27 cellular contexts compared by ENCODE assay signal in the genomic region with DNA sequence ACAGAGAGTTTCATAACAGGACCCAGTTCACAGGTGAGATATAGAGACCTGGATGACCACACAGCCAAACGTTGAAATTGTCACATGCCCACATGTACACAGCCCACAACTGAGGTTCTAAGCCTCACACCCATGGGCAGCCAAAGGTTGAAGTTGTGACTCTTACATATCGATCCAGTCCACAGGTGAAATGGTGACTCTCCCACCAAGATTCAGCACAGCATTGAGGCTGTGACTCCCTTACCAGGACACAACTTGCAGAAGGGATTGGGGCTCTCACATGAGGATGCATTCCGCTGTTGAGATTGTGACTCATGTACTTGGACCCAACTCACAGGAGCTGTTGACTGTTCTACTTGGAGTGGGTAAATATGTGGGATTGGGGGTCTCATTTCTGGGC.
"Had no signal": no experiment of that assay in that cellular context is flagged by ENCODE, and none has a peak within 500 bp of the region (broad histone marks: within the 10 kb centered on the region; RNA-seq: fewer than 3 reads in every experiment).

No MANE protein-coding gene starts in this region.

- ATAC-seq: stimulated activated effector memory CD8-positive, alpha-beta T cell treated with anti-CD3 and anti-CD28 coated beads, Interleukin-12 subunit alpha, Interleukin-12 subunit beta, amount 100 ng/mL, for 72 hours; stimulated activated memory B cell treated with anti-CD40 and anti-IgM and Interleukin-4, amounts not matched to agents 10 μg/mL and 1 μg/mL and 100 μg/mL, for 72 hours; stimulated activated naive B cell treated with anti-CD40 and anti-IgM and Interleukin-4, amounts not matched to agents 10 μg/mL and 1 μg/mL and 100 μg/mL, for 72 hours; stimulated activated naive CD8-positive, alpha-beta T cell treated with anti-CD3 and anti-CD28 coated beads, Interleukin-15, amount 100 ng/mL, for 72 hours; stimulated activated naive CD8-positive, alpha-beta T cell treated with anti-CD3 and anti-CD28 coated beads, Interleukin-15, Interleukin-2, amounts not matched to agents 100 U/mL and 50 U/mL, for 24 hours; upper lobe of right lung had no signal

- H3K36me3 ChIP-seq: stomach, suprapubic skin, thoracic aorta, thyroid gland, tibial artery, tibial nerve, transverse colon, upper lobe of left lung, upper lobe of right lung, uterus had no signal

- H3K27ac ChIP-seq: stomach, suprapubic skin, testis, thoracic aorta, thyroid gland, tibial artery, tibial nerve, transverse colon, upper lobe of left lung, upper lobe of right lung, uterus had no signal

- H3K4me1 ChIP-seq: stomach, testis, thyroid gland, tibial artery, tibial nerve, transverse colon, upper lobe of left lung, upper lobe of right lung, uterus had no signal

- H3K27me3 ChIP-seq: stomach, suprapubic skin, testis, thyroid gland, tibial artery, tibial nerve, transverse colon, upper lobe of left lung, upper lobe of right lung, uterus had no signal

- H3K4me3 ChIP-seq: stomach, suprapubic skin, testis, thoracic aorta, thyroid gland, tibial artery, tibial nerve, transverse colon, upper lobe of left lung, upper lobe of right lung, uterus had no signal

- H3K9me3 ChIP-seq: suprapubic skin, testis, thoracic aorta, thyroid gland, tibial artery, upper lobe of left lung, upper lobe of right lung, uterus had no signal

- H3K4me3 Mint-ChIP-seq: stimulated activated effector memory CD8-positive, alpha-beta T cell treated with anti-CD3 and anti-CD28 coated beads, Interleukin-12 subunit alpha, Interleukin-12 subunit beta, amount 100 ng/mL, for 72 hours; stimulated activated memory B cell treated with anti-CD40 and anti-IgM and Interleukin-4, amounts not matched to agents 10 μg/mL and 1 μg/mL and 100 μg/mL, for 72 hours; stimulated activated naive B cell treated with anti-CD40 and anti-IgM and Interleukin-4, amounts not matched to agents 10 μg/mL and 1 μg/mL and 100 μg/mL, for 72 hours; stimulated activated naive CD8-positive, alpha-beta T cell treated with anti-CD3 and anti-CD28 coated beads, Interleukin-15, amount 100 ng/mL, for 72 hours; stimulated activated naive CD8-positive, alpha-beta T cell treated with anti-CD3 and anti-CD28 coated beads, Interleukin-15, Interleukin-2, amounts not matched to agents 100 ng/mL and 50 ng/mL, for 24 hours; type B pancreatic cell had no signal

- H3K27me3 Mint-ChIP-seq: stimulated activated memory B cell treated with anti-CD40 and anti-IgM and Interleukin-4, amounts not matched to agents 10 μg/mL and 1 μg/mL and 100 μg/mL, for 72 hours; stimulated activated naive B cell treated with anti-CD40 and anti-IgM and Interleukin-4, amounts not matched to agents 10 μg/mL and 1 μg/mL and 100 μg/mL, for 72 hours; stimulated activated naive CD8-positive, alpha-beta T cell treated with anti-CD3 and anti-CD28 coated beads, Interleukin-15, amount 100 ng/mL, for 72 hours; stimulated activated naive CD8-positive, alpha-beta T cell treated with anti-CD3 and anti-CD28 coated beads, Interleukin-15, Interleukin-2, amounts not matched to agents 100 ng/mL and 50 ng/mL, for 24 hours; type B pancreatic cell had no signal

- H3K4me1 Mint-ChIP-seq: stimulated activated effector memory CD8-positive, alpha-beta T cell treated with anti-CD3 and anti-CD28 coated beads, Interleukin-12 subunit alpha, Interleukin-12 subunit beta, amount 100 ng/mL, for 72 hours; stimulated activated memory B cell treated with anti-CD40 and anti-IgM and Interleukin-4, amounts not matched to agents 10 μg/mL and 1 μg/mL and 100 μg/mL, for 72 hours; stimulated activated naive B cell treated with anti-CD40 and anti-IgM and Interleukin-4, amounts not matched to agents 10 μg/mL and 1 μg/mL and 100 μg/mL, for 72 hours; stimulated activated naive CD8-positive, alpha-beta T cell treated with anti-CD3 and anti-CD28 coated beads, Interleukin-15, amount 100 ng/mL, for 72 hours had no signal

- H3K27ac Mint-ChIP-seq: stimulated activated effector memory CD8-positive, alpha-beta T cell treated with anti-CD3 and anti-CD28 coated beads, Interleukin-12 subunit alpha, Interleukin-12 subunit beta, amount 100 ng/mL, for 72 hours; stimulated activated memory B cell treated with anti-CD40 and anti-IgM and Interleukin-4, amounts not matched to agents 10 μg/mL and 1 μg/mL and 100 μg/mL, for 72 hours; stimulated activated naive B cell treated with anti-CD40 and anti-IgM and Interleukin-4, amounts not matched to agents 10 μg/mL and 1 μg/mL and 100 μg/mL, for 72 hours; stimulated activated naive CD8-positive, alpha-beta T cell treated with anti-CD3 and anti-CD28 coated beads, Interleukin-15, amount 100 ng/mL, for 72 hours; stimulated activated naive CD8-positive, alpha-beta T cell treated with anti-CD3 and anti-CD28 coated beads, Interleukin-15, Interleukin-2, amounts not matched to agents 100 ng/mL and 50 ng/mL, for 24 hours; type B pancreatic cell had no signal

- H3K36me3 Mint-ChIP-seq: stimulated activated effector memory CD8-positive, alpha-beta T cell treated with anti-CD3 and anti-CD28 coated beads, Interleukin-12 subunit alpha, Interleukin-12 subunit beta, amount 100 ng/mL, for 72 hours; stimulated activated memory B cell treated with anti-CD40 and anti-IgM and Interleukin-4, amounts not matched to agents 10 μg/mL and 1 μg/mL and 100 μg/mL, for 72 hours; stimulated activated naive B cell treated with anti-CD40 and anti-IgM and Interleukin-4, amounts not matched to agents 10 μg/mL and 1 μg/mL and 100 μg/mL, for 72 hours; type B pancreatic cell had no signal

- DNase-seq: stimulated activated CD4-positive, alpha-beta T cell treated with anti-CD3 and anti-CD28 coated beads, Interleukin-2, amount 100 ng/mL, for 24 hours; stimulated activated CD4-positive, alpha-beta T cell treated with anti-CD3 and anti-CD28 coated beads, Interleukin-2, amount 100 ng/mL, for 48 hours; stimulated activated CD4-positive, alpha-beta T cell treated with anti-CD3 and anti-CD28 coated beads, Interleukin-4, amount 100 ng/mL, for 1 hour; stimulated activated CD4-positive, alpha-beta T cell treated with anti-CD3 and anti-CD28 coated beads, Interleukin-4, amount 100 ng/mL, for 24 hours; stimulated activated CD4-positive, alpha-beta T cell treated with anti-CD3 and anti-CD28 coated beads, Interleukin-4, amount 100 ng/mL, for 4 hours; stimulated activated CD8-positive, alpha-beta memory T cell treated with anti-CD3 and anti-CD28 coated beads, Interleukin-4, amount 100 ng/mL, for 48 hours; stimulated activated naive B cell treated with anti-CD40 and anti-IgM and Interleukin-4, amounts not matched to agents 10 μg/mL and 1 μg/mL and 100 μg/mL, for 72 hours; stimulated activated naive CD4-positive, alpha-beta T cell; stimulated activated naive CD4-positive, alpha-beta T cell treated with Interleukin-2 at 50 U/mL for 16 hours; stimulated activated naive CD8-positive, alpha-beta T cell treated with anti-CD3 and anti-CD28 coated beads, Interleukin-15, amount 100 ng/mL, for 72 hours; stimulated activated naive CD8-positive, alpha-beta T cell treated with anti-CD3 and anti-CD28 coated beads, Interleukin-15, Interleukin-2, amounts not matched to agents 100 U/mL and 50 U/mL, for 24 hours; stomach; testis; thyroid gland; tibial artery; transverse colon; trophoblast cell; upper lobe of left lung; upper lobe of right lung; uterus had no signal

- H3K9me3 Mint-ChIP-seq: stimulated activated effector memory CD8-positive, alpha-beta T cell treated with anti-CD3 and anti-CD28 coated beads, Interleukin-12 subunit alpha, Interleukin-12 subunit beta, amount 100 ng/mL, for 72 hours; type B pancreatic cell had no signal
